In the genomic region with DNA sequence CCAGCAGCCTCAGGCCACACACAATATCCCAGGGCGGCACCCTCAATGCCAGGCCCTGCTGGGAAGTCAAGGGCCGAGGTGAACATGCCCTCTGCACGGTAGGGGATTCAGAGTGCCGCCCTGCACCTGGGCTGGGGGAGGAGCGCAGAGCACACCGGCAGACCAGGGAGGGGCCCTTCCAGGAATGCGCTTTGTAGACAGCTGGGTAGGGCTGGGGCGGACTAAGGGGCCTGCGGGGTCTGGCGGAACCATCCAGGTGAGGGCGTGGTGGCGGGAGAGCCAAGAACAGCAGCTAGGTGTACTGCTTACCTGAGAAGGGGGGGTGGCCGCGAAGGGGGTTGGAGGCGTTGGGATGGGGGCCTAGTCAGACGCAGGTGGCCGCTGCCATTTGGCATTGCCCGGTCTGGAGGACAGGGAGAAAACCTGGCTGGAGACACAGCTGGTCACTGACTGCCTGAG, we compare ENCODE assay signal across 10 cellular contexts. TPM values are rescaled to one million over a fixed set of nuclear protein-coding genes. Genes with fewer than 3 reads are reported as not detected.
DNase-seq lines count a peak whose midpoint lies in the region; ATAC-seq and TF ChIP-seq lines count a peak whose summit lies in the region.
"Had no signal": no experiment of that assay in that cellular context is flagged by ENCODE, and none has a peak within 500 bp of the region (broad histone marks: within the 10 kb centered on the region; RNA-seq: fewer than 3 reads in every experiment).

No MANE protein-coding gene starts in this region.

- H3K9me3 ChIP-seq in endodermal cell (ENCODE audit: control insufficient read depth, low read length) (no peaks in the 10 kb centered on the region), trophoblast cell (ENCODE audit: insufficient read depth, low read depth, low read length) (peaks cover 10% of the 10 kb centered on the region)
- H3K9me3 ChIP-seq in effector memory CD4-positive, alpha-beta T cell (ENCODE audit: control insufficient read depth, low read length) = no peaks in the 10 kb centered on the region

- H3K4me3 ChIP-seq in GM23338 (peak overlapping the region; percentile 60), endodermal cell (ENCODE audit: low read length) (no peak overlapping the region), trophoblast cell (ENCODE audit: low read depth, low read length) (no peak overlapping the region)
- no peak overlapping the region for H3K4me3 ChIP-seq in effector memory CD4-positive, alpha-beta T cell (ENCODE audit: insufficient read depth, low read depth, low read length, poor library complexity, severe bottlenecking)

- H4K20me1 ChIP-seq in GM23338 (replicated peaks; ENCODE audit: insufficient read depth) = no peaks in the 10 kb centered on the region

- 39 to 41% methylated on average over 13 to 18 of the region's 18 CpGs for WGBS in endodermal cell (ENCODE audit: insufficient coverage in 1 of 2, insufficient read length in 1 of 2), 2 experiments
- no CpG with 5 or more reads among the region's 18 CpGs for WGBS in trophoblast cell (ENCODE audit: extremely low coverage, insufficient coverage, insufficient read length)

- DNase-seq in GM23338 (ENCODE audit: low spot score) (peak; percentile 83), NCI-H345 treated with DMSO at 0.1 percent for 48 hours (lab: John Stamatoyannopoulos, UW; ENCODE audit: unreplicated experiment) (peak; percentile 20), endodermal cell (peak; percentile 80), trophoblast cell (no peak), NCI-H2171 treated with DMSO at 0.1 percent for 48 hours (lab: John Stamatoyannopoulos, UW) (no peak)
- no peak for DNase-seq in effector memory CD4-positive, alpha-beta T cell
- DNase-seq: activated gamma-delta T cell had no signal

- no peak overlapping the region for H3K14ac ChIP-seq in trophoblast cell (ENCODE audit: low read length)

- H4K8ac ChIP-seq in trophoblast cell (ENCODE audit: low read depth, low read length) = no peak overlapping the region

- H2AFZ ChIP-seq in GM23338 (peak overlapping the region; percentile 87; the same call in 1 of the 2 replicates), trophoblast cell (ENCODE audit: insufficient read depth, low read length, poor library complexity) (no peak overlapping the region)

- H3K79me1 ChIP-seq in trophoblast cell (ENCODE audit: low read length) = no peaks in the 10 kb centered on the region

- H4K91ac ChIP-seq in trophoblast cell (ENCODE audit: low read depth, low read length) = no peak overlapping the region

- H3K36me3 Mint-ChIP-seq in GM23338 (ENCODE audit: low read depth) = no peaks in the 10 kb centered on the region
- no peaks in the 10 kb centered on the region for H3K36me3 Mint-ChIP-seq in endodermal cell (ENCODE audit: low read depth)

- H2BK5ac ChIP-seq in trophoblast cell (ENCODE audit: low read depth, low read length, poor library complexity) = no peak overlapping the region

- H3K4ac ChIP-seq in trophoblast cell (ENCODE audit: low read depth, low read length) = no peak overlapping the region

- no peak overlapping the region for H2AK5ac ChIP-seq in trophoblast cell (ENCODE audit: low read length)

- H2BK120ac ChIP-seq in trophoblast cell (ENCODE audit: insufficient read depth, low read length, poor library complexity) = no peak overlapping the region

- H3K4me1 ChIP-seq in GM23338 (ENCODE audit: insufficient read depth) (peaks cover 13% of the 10 kb centered on the region; the same call in 1 of the 2 replicates), endodermal cell (ENCODE audit: control insufficient read depth, insufficient read depth, low read length) (no peaks in the 10 kb centered on the region), trophoblast cell (ENCODE audit: control insufficient read depth in 1 of 2, insufficient read depth in 2 of 2, low read length in 2 of 2) (peaks cover 6 to 12% of the 10 kb centered on the region in 2 experiments)
- peaks cover 21% of the 10 kb centered on the region for H3K4me1 ChIP-seq in effector memory CD4-positive, alpha-beta T cell (ENCODE audit: control insufficient read depth, insufficient read depth, low read length, poor library complexity, severe bottlenecking)

- no peaks in the 10 kb centered on the region for H3F3A ChIP-seq in GM23338 (replicated peaks; ENCODE audit: low read depth)

- H3K9me2 ChIP-seq in GM23338 (ENCODE audit: insufficient read depth) = no peaks in the 10 kb centered on the region

- H3K27me3 ChIP-seq in GM23338 (ENCODE audit: insufficient read depth) = peaks cover 50% of the 10 kb centered on the region
- peaks cover 71% of the 10 kb centered on the region for H3K27me3 ChIP-seq in endodermal cell (ENCODE audit: control insufficient read depth, insufficient read depth, low read length, poor library complexity, severe bottlenecking)
- peaks cover 41% of the 10 kb centered on the region for H3K27me3 ChIP-seq in trophoblast cell (ENCODE audit: insufficient read depth, low read length)
- peaks cover 32% of the 10 kb centered on the region for H3K27me3 ChIP-seq in effector memory CD4-positive, alpha-beta T cell (replicated peaks; ENCODE audit: control insufficient read depth, insufficient read depth, low read length, poor library complexity, severe bottlenecking)

- H3K36me3 ChIP-seq in GM23338 (ENCODE audit: insufficient read depth) = no peaks in the 10 kb centered on the region
- no peaks in the 10 kb centered on the region for H3K36me3 ChIP-seq in endodermal cell (ENCODE audit: control insufficient read depth, insufficient read depth, low read length)
- no peaks in the 10 kb centered on the region for H3K36me3 ChIP-seq in trophoblast cell (ENCODE audit: control insufficient read depth in 1 of 2, insufficient read depth in 2 of 2, low read length in 2 of 2)
- no peaks in the 10 kb centered on the region for H3K36me3 ChIP-seq in effector memory CD4-positive, alpha-beta T cell (ENCODE audit: control insufficient read depth, insufficient read depth, low read length)

- ATAC-seq in GM23338 (peak; percentile 60), HG02938 (IDR thresholded peaks at IDR 0.05; ENCODE audit: unreplicated experiment) (no peak)

- H3K18ac ChIP-seq in trophoblast cell (ENCODE audit: low read length) = no peak overlapping the region

- H3K9me3 Mint-ChIP-seq in GM23338 (no peaks in the 10 kb centered on the region), endodermal cell (no peaks in the 10 kb centered on the region)
- H3K9me3 Mint-ChIP-seq: activated CD4-positive, alpha-beta T cell treated with anti-CD3 and anti-CD28 coated beads, Interleukin-2, amount 10 ng/mL, durations not matched to agents 24 days and 14 days had no signal

- H3K23ac ChIP-seq in trophoblast cell (ENCODE audit: low read length) = no peak overlapping the region

- H3K79me2 ChIP-seq in GM23338 (replicated peaks; ENCODE audit: insufficient read depth) (no peaks in the 10 kb centered on the region), trophoblast cell (ENCODE audit: control insufficient read depth, insufficient read depth, low read length, poor library complexity) (no peaks in the 10 kb centered on the region)

- no peak overlapping the region for H3K27ac ChIP-seq in GM23338 (ENCODE audit: low read depth)
- no peak overlapping the region for H3K27ac ChIP-seq in endodermal cell (ENCODE audit: low read depth, low read length)
- H3K27ac ChIP-seq in trophoblast cell (ENCODE audit: low read depth, low read length) = no peak overlapping the region
- H3K27ac ChIP-seq in effector memory CD4-positive, alpha-beta T cell (ENCODE audit: insufficient read depth, low read length, poor library complexity, severe bottlenecking) = no peak overlapping the region

- no peak overlapping the region for H2BK12ac ChIP-seq in trophoblast cell (ENCODE audit: low read length)

- H3K4me1 Mint-ChIP-seq in GM23338 = peaks cover 5% of the 10 kb centered on the region; the same call in 2 of the 3 replicates
- H3K4me1 Mint-ChIP-seq in endodermal cell = no peaks in the 10 kb centered on the region
- H3K4me1 Mint-ChIP-seq: activated CD4-positive, alpha-beta T cell treated with anti-CD3 and anti-CD28 coated beads, Interleukin-2, amount 10 ng/mL, durations not matched to agents 24 days and 14 days had no signal

- H3K27me3 Mint-ChIP-seq in GM23338 (ENCODE audit: insufficient read depth, low read depth, poor library complexity) (peaks cover 39% of the 10 kb centered on the region), endodermal cell (ENCODE audit: insufficient read depth) (peaks cover 61% of the 10 kb centered on the region)

- no peak overlapping the region for H3K27ac Mint-ChIP-seq in GM23338
- no peak overlapping the region for H3K27ac Mint-ChIP-seq in endodermal cell
- H3K27ac Mint-ChIP-seq: activated CD4-positive, alpha-beta T cell treated with anti-CD3 and anti-CD28 coated beads, Interleukin-2, amount 10 ng/mL, durations not matched to agents 24 days and 14 days had no signal

- TF ChIP-seq CTCF in GM23338 (conservative IDR thresholded peaks at IDR 0.05; ENCODE audit: low read depth in 2 of 2) (peak in 1 of 2 experiments; percentile 23; a peak in 2 of 4 replicates), endodermal cell (conservative IDR thresholded peaks at IDR 0.05) (no peak)

- H3K4me3 Mint-ChIP-seq in GM23338 (peak overlapping the region; percentile 63; the same call in 2 of the 3 replicates), endodermal cell (peak overlapping the region; percentile 37)
- H3K4me3 Mint-ChIP-seq: activated CD4-positive, alpha-beta T cell treated with anti-CD3 and anti-CD28 coated beads, Interleukin-2, amount 10 ng/mL, durations not matched to agents 24 days and 14 days had no signal

- no peak overlapping the region for H4K12ac ChIP-seq in trophoblast cell (ENCODE audit: low read depth, low read length)

- H3K9ac ChIP-seq in endodermal cell (ENCODE audit: extremely low read depth, low read length, poor library complexity, severe bottlenecking) = no peak overlapping the region
- H3K9ac ChIP-seq in trophoblast cell (ENCODE audit: low read length) = no peak overlapping the region

- peak overlapping the region; percentile 88 for H3K4me2 ChIP-seq in GM23338
- H3K4me2 ChIP-seq in trophoblast cell (ENCODE audit: low read length) = peak overlapping the region; percentile 77

RNA-seq across cellular contexts. Expression of a gene that starts 26.0 kb away (rescaled TPM):
- total RNA-seq in GM23338 (2014; rRNA removed; shearing (Covaris generic)) = 1.1 and 3.3 TPM in 2 replicates
- polyA plus RNA-seq in GM23338 (2016; fragmentation: Nextera tagmentation; extraction: Ambion mirVana) = 1.1 TPM in 2 replicates
- total RNA-seq in endodermal cell = 1 to 10 TPM; 4.7 to 7.0 TPM
- polyA plus RNA-seq in endodermal cell (2013, experiment 1 of 2) = 13.7 TPM
- 7.4 TPM for polyA plus RNA-seq in endodermal cell (2013, experiment 2 of 2)
- polyA plus RNA-seq in trophoblast cell (2013) = 29.7 and 31.2 TPM in 2 replicates

RNA-seq across cellular contexts. Expression of a gene that starts 39.0 kb away (rescaled TPM):
- not detected in 2 replicates for total RNA-seq in GM23338 (2014; rRNA removed; shearing (Covaris generic))
- polyA plus RNA-seq in GM23338 (2016; fragmentation: Nextera tagmentation; extraction: Ambion mirVana) = not detected in 2 replicates
- not detected for total RNA-seq in endodermal cell
- not detected for polyA plus RNA-seq in endodermal cell (2013, experiment 1 of 2)
- not detected for polyA plus RNA-seq in endodermal cell (2013, experiment 2 of 2)
- polyA plus RNA-seq in trophoblast cell (2013) = not detected in 2 replicates
- total RNA-seq: activated CD4-positive, alpha-beta T cell treated with anti-CD3 and anti-CD28 coated beads, Interleukin-2, amount 10 ng/mL, durations not matched to agents 24 days and 14 days; temporal lobe had no signal

RNA-seq across cellular contexts. Expression of a gene that starts 52.0 kb away (rescaled TPM):
- total RNA-seq in GM23338 (2014; rRNA removed; shearing (Covaris generic)) = not detected in 2 replicates
- polyA plus RNA-seq in GM23338 (2016; fragmentation: Nextera tagmentation; extraction: Ambion mirVana) = not detected in 2 replicates
- not detected for total RNA-seq in endodermal cell
- not detected for polyA plus RNA-seq in endodermal cell (2013, experiment 1 of 2)
- not detected for polyA plus RNA-seq in endodermal cell (2013, experiment 2 of 2)
- not detected in 2 replicates for polyA plus RNA-seq in trophoblast cell (2013)
- total RNA-seq: activated CD4-positive, alpha-beta T cell treated with anti-CD3 and anti-CD28 coated beads, Interleukin-2, amount 10 ng/mL, durations not matched to agents 24 days and 14 days; temporal lobe had no signal

RNA-seq across cellular contexts. Expression of a gene that starts 59.5 kb away (rescaled TPM):
- 19.7 and 24.9 TPM in 2 replicates for total RNA-seq in GM23338 (2014; rRNA removed; shearing (Covaris generic))
- 7.7 and 10.1 TPM in 2 replicates for polyA plus RNA-seq in GM23338 (2016; fragmentation: Nextera tagmentation; extraction: Ambion mirVana)
- 10 to 100 TPM; 23.9 to 25.4 TPM for total RNA-seq in endodermal cell
- 15.7 TPM for polyA plus RNA-seq in endodermal cell (2013, experiment 1 of 2)
- polyA plus RNA-seq in endodermal cell (2013, experiment 2 of 2) = 14.4 TPM
- polyA plus RNA-seq in trophoblast cell (2013) = 17.4 and 19.5 TPM in 2 replicates

Comparison
In these comparisons a context has a peak if more than half of its experiments do, and no peak if none do; other contexts are left out.
1. DNase-seq: peak in GM23338 (single experiment), NCI-H345 treated with DMSO at 0.1 percent for 48 hours (single experiment) and endodermal cell (single experiment); none in trophoblast cell (0 of 2), effector memory CD4-positive, alpha-beta T cell (0 of 3) and NCI-H2171 treated with DMSO at 0.1 percent for 48 hours (single experiment).